ENCODE assay signal across 8 cellular contexts in genomic region chr22:39090426-39091064, GRCh38. TPM values are rescaled to one million over a fixed set of nuclear protein-coding genes. Genes with fewer than 3 reads are reported as not detected.
DNase-seq lines count a peak whose midpoint lies in the region; ATAC-seq and TF ChIP-seq lines count a peak whose summit lies in the region.

No MANE protein-coding gene starts in this region.

- ATAC-seq in activated B cell treated with CpG ODN at 0.5 μM for 24 hours (ENCODE audit: low read depth) (peak; percentile 60), GM18870 (IDR thresholded peaks at IDR 0.05; ENCODE audit: unreplicated experiment) (no peak)
- peak; percentile 88 for ATAC-seq in activated naive CD8-positive, alpha-beta T cell treated with anti-CD3 and anti-CD28 coated beads, Interleukin-2, amount 10 ng/mL, durations not matched to agents 7 days and 5 days (ENCODE audit: low read depth)

- H3K4me3 Mint-ChIP-seq in activated B cell treated with CpG ODN at 0.5 μM for 24 hours: no peak overlapping the region
- H3K4me3 Mint-ChIP-seq in activated naive CD8-positive, alpha-beta T cell treated with anti-CD3 and anti-CD28 coated beads, Interleukin-2, amount 10 ng/mL, durations not matched to agents 7 days and 5 days: peak overlapping the region; percentile 75

- POLR2A ChIA-PET in activated B cell treated with CpG ODN at 0.5 μM for 24 hours (lab: Charles Lee): interaction anchor here (0.6 to 1.3 kb wide), 5 partner anchors 8 to 201 kb away, joined by 3 to 6 read pairs (median 3); no protein-coding TSS in a partner anchor
- POLR2A ChIA-PET in activated naive CD8-positive, alpha-beta T cell treated with anti-CD3 and anti-CD28 coated beads, Interleukin-2, amount 10 ng/mL, durations not matched to agents 7 days and 5 days (lab: Charles Lee): interaction anchor here (0.5 to 5.2 kb wide), 6 partner anchors 8 to 42 kb away, joined by 3 to 22 read pairs (median 5); partner anchors contain the start of gene APOBEC3G

- H3K4me1 Mint-ChIP-seq in activated B cell treated with CpG ODN at 0.5 μM for 24 hours: peaks cover 53% of the 10 kb centered on the region
- H3K4me1 Mint-ChIP-seq in activated naive CD8-positive, alpha-beta T cell treated with anti-CD3 and anti-CD28 coated beads, Interleukin-2, amount 10 ng/mL, durations not matched to agents 7 days and 5 days: peaks cover 85% of the 10 kb centered on the region

- H3K27ac Mint-ChIP-seq in activated B cell treated with CpG ODN at 0.5 μM for 24 hours: peak overlapping the region; percentile 35
- H3K27ac Mint-ChIP-seq in activated naive CD8-positive, alpha-beta T cell treated with anti-CD3 and anti-CD28 coated beads, Interleukin-2, amount 10 ng/mL, durations not matched to agents 7 days and 5 days: peak overlapping the region; percentile 89

- TF ChIP-seq CTCF in activated B cell treated with CpG ODN at 0.5 μM for 24 hours (IDR thresholded peaks at IDR 0.05): no peak

- H3K36me3 Mint-ChIP-seq in activated B cell treated with CpG ODN at 0.5 μM for 24 hours (ENCODE audit: low read depth): peaks cover 29% of the 10 kb centered on the region
- H3K36me3 Mint-ChIP-seq in activated naive CD8-positive, alpha-beta T cell treated with anti-CD3 and anti-CD28 coated beads, Interleukin-2, amount 10 ng/mL, durations not matched to agents 7 days and 5 days: peaks cover 15% of the 10 kb centered on the region

- no peaks in the 10 kb centered on the region for H3K27me3 Mint-ChIP-seq in activated B cell treated with CpG ODN at 0.5 μM for 24 hours
- H3K27me3 Mint-ChIP-seq in activated naive CD8-positive, alpha-beta T cell treated with anti-CD3 and anti-CD28 coated beads, Interleukin-2, amount 10 ng/mL, durations not matched to agents 7 days and 5 days: no peaks in the 10 kb centered on the region

- DNase-seq in EL (peak; percentile 63), activated B cell treated with CpG ODN at 0.5 μM for 24 hours (no peak), GF-D8 (lab: John Stamatoyannopoulos, UW) (no peak), SW 1271 (lab: John Stamatoyannopoulos, UW) (no peak), NCI-H82 (lab: John Stamatoyannopoulos, UW) (no peak)
- peak; percentile 87 for DNase-seq in activated naive CD8-positive, alpha-beta T cell treated with anti-CD3 and anti-CD28 coated beads, Interleukin-2, amount 10 ng/mL, durations not matched to agents 7 days and 5 days
- peak; percentile 73 to 77 for DNase-seq in stimulated activated CD4-positive, alpha-beta T cell treated with anti-CD3 and anti-CD28 coated beads, Interleukin-2, amount 100 ng/mL, for 24 hours

- H3K9me3 Mint-ChIP-seq in activated B cell treated with CpG ODN at 0.5 μM for 24 hours: no peaks in the 10 kb centered on the region
- no peaks in the 10 kb centered on the region for H3K9me3 Mint-ChIP-seq in activated naive CD8-positive, alpha-beta T cell treated with anti-CD3 and anti-CD28 coated beads, Interleukin-2, amount 10 ng/mL, durations not matched to agents 7 days and 5 days

- intact Hi-C loops in activated B cell treated with CpG ODN at 0.5 μM for 24 hours (cut with micrococcal nuclease): no loop called here

- CTCF ChIA-PET in activated B cell treated with CpG ODN at 0.5 μM for 24 hours (lab: Charles Lee): no interaction called here

RNA-seq across cellular contexts. Expression of gene APOBEC3H, which starts 6.5 kb away (rescaled TPM):
- total RNA-seq in activated B cell treated with CpG ODN at 0.5 μM for 24 hours: 1.4 TPM in 2 replicates
- 10 to 100 TPM; 75.5 to 84.9 TPM for total RNA-seq in activated naive CD8-positive, alpha-beta T cell treated with anti-CD3 and anti-CD28 coated beads, Interleukin-2, amount 10 ng/mL, durations not matched to agents 7 days and 5 days

RNA-seq across cellular contexts. Expression of gene APOBEC3G, which starts 13.5 kb away (rescaled TPM):
- 145 and 152 TPM in 2 replicates for total RNA-seq in activated B cell treated with CpG ODN at 0.5 μM for 24 hours
- 100 to 1,000 TPM; 116 to 118 TPM for total RNA-seq in activated naive CD8-positive, alpha-beta T cell treated with anti-CD3 and anti-CD28 coated beads, Interleukin-2, amount 10 ng/mL, durations not matched to agents 7 days and 5 days

RNA-seq across cellular contexts. Expression of gene APOBEC3F, which starts 49.9 kb away (rescaled TPM):
- total RNA-seq in activated B cell treated with CpG ODN at 0.5 μM for 24 hours: 75.6 and 82.4 TPM in 2 replicates
- 10 to 100 TPM; 41.4 to 45.1 TPM for total RNA-seq in activated naive CD8-positive, alpha-beta T cell treated with anti-CD3 and anti-CD28 coated beads, Interleukin-2, amount 10 ng/mL, durations not matched to agents 7 days and 5 days

Comparison
In these comparisons a context has a peak if more than half of its experiments do, and no peak if none do; other contexts are left out.
1. DNase-seq: peak in EL (single experiment), activated naive CD8-positive, alpha-beta T cell treated with anti-CD3 and anti-CD28 coated beads, Interleukin-2, amount 10 ng/mL, durations not matched to agents 7 days and 5 days (single experiment) and stimulated activated CD4-positive, alpha-beta T cell treated with anti-CD3 and anti-CD28 coated beads, Interleukin-2, amount 100 ng/mL, for 24 hours (2 of 2); none in activated B cell treated with CpG ODN at 0.5 μM for 24 hours (single experiment), GF-D8 (single experiment), SW 1271 (0 of 2) and NCI-H82 (single experiment).
2. RNA of gene APOBEC3H, which starts 6.5 kb away (total RNA-seq): 75.5 to 84.9 TPM in activated naive CD8-positive, alpha-beta T cell treated with anti-CD3 and anti-CD28 coated beads, Interleukin-2, amount 10 ng/mL, durations not matched to agents 7 days and 5 days; 1.4 TPM in activated B cell treated with CpG ODN at 0.5 μM for 24 hours; every median in the first group is over 10 times any median in the second.